Comparison of ENCODE assay signal across 22 cellular contexts in genomic region chr16:85266857-85267256, GRCh38.
"Had no signal": no experiment of that assay in that cellular context is flagged by ENCODE, and none has a peak within 500 bp of the region (broad histone marks: within the 10 kb centered on the region; RNA-seq: fewer than 3 reads in every experiment).

No MANE protein-coding gene starts in this region.

- H3K4me1 ChIP-seq: esophagus muscularis mucosa, left ventricle myocardium inferior, right lobe of liver, vagina had no signal

- H3K27ac ChIP-seq: esophagus muscularis mucosa, left ventricle myocardium inferior, neutrophil, right lobe of liver, vagina had no signal

- H3K36me3 Mint-ChIP-seq: activated CD8-positive, alpha-beta memory T cell treated with anti-CD3 and anti-CD28 coated beads, Interleukin-2, amount 10 ng/mL, durations not matched to agents 7 days and 5 days; activated naive CD4-positive, alpha-beta T cell treated with anti-CD3 and anti-CD28 coated beads, Interleukin-2, amount 50 U/mL, for 24 hours; natural killer cell; type B pancreatic cell had no signal

- H3K27ac Mint-ChIP-seq: activated B cell treated with CpG ODN at 0.5 μM for 24 hours; activated CD8-positive, alpha-beta memory T cell treated with anti-CD3 and anti-CD28 coated beads, Interleukin-2, amount 10 ng/mL, durations not matched to agents 7 days and 5 days; activated CD8-positive, alpha-beta T cell treated with anti-CD3 and anti-CD28 coated beads, Interleukin-2, amount 10 ng/mL, durations not matched to agents 7 days and 5 days; activated naive CD4-positive, alpha-beta T cell treated with anti-CD3 and anti-CD28 coated beads, Interleukin-2, amount 50 U/mL, for 24 hours; activated naive CD8-positive, alpha-beta T cell treated with anti-CD3 and anti-CD28 coated beads, Interleukin-2, amount 50 U/mL, for 24 hours; activated T-helper 2 cell treated with anti-CD3 and anti-CD28 coated beads, Interferon-gamma antibody, Interleukin-2, Interleukin-4, amounts not matched to agents 10 μg/mL and 5 μg/mL and 100 μg/mL, durations not matched to agents 14 hours and 24 hours and 36 hours; natural killer cell; type B pancreatic cell had no signal

- H3K4me3 ChIP-seq: esophagus muscularis mucosa, left ventricle myocardium inferior, lung, right lobe of liver, vagina had no signal

- H3K9me3 Mint-ChIP-seq: activated B cell treated with CpG ODN at 0.5 μM for 24 hours; activated naive CD4-positive, alpha-beta T cell treated with anti-CD3 and anti-CD28 coated beads, Interleukin-2, amount 50 U/mL, for 24 hours; activated naive CD8-positive, alpha-beta T cell treated with anti-CD3 and anti-CD28 coated beads, Interleukin-2, amount 50 U/mL, for 24 hours; activated T-helper 2 cell treated with anti-CD3 and anti-CD28 coated beads, Interferon-gamma antibody, Interleukin-2, Interleukin-4, amounts not matched to agents 10 μg/mL and 5 μg/mL and 100 μg/mL, durations not matched to agents 14 hours and 24 hours and 36 hours; natural killer cell; type B pancreatic cell had no signal

- H3K4me3 Mint-ChIP-seq: activated B cell treated with CpG ODN at 0.5 μM for 24 hours; activated CD8-positive, alpha-beta memory T cell treated with anti-CD3 and anti-CD28 coated beads, Interleukin-2, amount 10 ng/mL, durations not matched to agents 7 days and 5 days; activated CD8-positive, alpha-beta T cell treated with anti-CD3 and anti-CD28 coated beads, Interleukin-2, amount 10 ng/mL, durations not matched to agents 7 days and 5 days; activated naive CD4-positive, alpha-beta T cell treated with anti-CD3 and anti-CD28 coated beads, Interleukin-2, amount 50 U/mL, for 24 hours; activated naive CD8-positive, alpha-beta T cell treated with anti-CD3 and anti-CD28 coated beads, Interleukin-2, amount 50 U/mL, for 24 hours; natural killer cell; type B pancreatic cell had no signal

- H3K27me3 ChIP-seq: esophagus muscularis mucosa, right lobe of liver, vagina had no signal

- H3K27me3 Mint-ChIP-seq: activated naive CD4-positive, alpha-beta T cell treated with anti-CD3 and anti-CD28 coated beads, Interleukin-2, amount 50 U/mL, for 24 hours had no signal

- H3K4me1 Mint-ChIP-seq: activated CD8-positive, alpha-beta memory T cell treated with anti-CD3 and anti-CD28 coated beads, Interleukin-2, amount 10 ng/mL, durations not matched to agents 7 days and 5 days; natural killer cell had no signal

- H3K36me3 ChIP-seq: esophagus muscularis mucosa, left ventricle myocardium inferior, neutrophil, right lobe of liver, vagina had no signal

- H3K9me3 ChIP-seq: esophagus muscularis mucosa, left ventricle myocardium inferior, neutrophil, right lobe of liver, vagina had no signal

- DNase-seq: activated B cell treated with CpG ODN at 0.5 μM for 24 hours; activated CD8-positive, alpha-beta memory T cell treated with anti-CD3 and anti-CD28 coated beads, Interleukin-2, amount 10 ng/mL, durations not matched to agents 7 days and 5 days; activated CD8-positive, alpha-beta T cell treated with anti-CD3 and anti-CD28 coated beads, Interleukin-2, amount 10 ng/mL, durations not matched to agents 7 days and 5 days; activated naive CD8-positive, alpha-beta T cell treated with anti-CD3 and anti-CD28 coated beads, Interleukin-2, amount 50 U/mL, for 24 hours; activated T-cell treated with anti-CD3 and anti-CD28 coated beads, Interleukin-2, amount 50 U/mL, for 48 hours; amygdala; central memory CD4-positive, alpha-beta T cell; foreskin melanocyte; left ventricle myocardium inferior; mesendoderm; natural killer cell; right lobe of liver; stimulated activated CD4-positive, alpha-beta T cell treated with anti-CD3 and anti-CD28 coated beads, Interleukin-4, amount 100 ng/mL, for 1 hour; stimulated activated naive CD8-positive, alpha-beta T cell treated with anti-CD3 and anti-CD28 coated beads, Interleukin-15, Interleukin-2, amounts not matched to agents 100 U/mL and 50 U/mL, for 24 hours; T-helper 2 cell had no signal
